17 cellular contexts compared by ENCODE assay signal in genomic region chr19:51250786-51251452, GRCh38. TPM values are rescaled to one million over a fixed set of nuclear protein-coding genes. Genes with fewer than 3 reads are reported as not detected.
DNase-seq lines count a peak whose midpoint lies in the region; ATAC-seq and TF ChIP-seq lines count a peak whose summit lies in the region.
"Had no signal": no experiment of that assay in that cellular context is flagged by ENCODE, and none has a peak within 500 bp of the region (broad histone marks: within the 10 kb centered on the region; RNA-seq: fewer than 3 reads in every experiment).

Gene SIGLECL1 (plus strand): TSS chr19:51251080. CDS start chr19:51264073, 12,993 bp downstream.

- no peaks in the 10 kb centered on the region for H3K27me3 Mint-ChIP-seq in activated CD4-positive, alpha-beta memory T cell treated with anti-CD3 and anti-CD28 coated beads, Interleukin-2, amount 10 ng/mL, durations not matched to agents 7 days and 5 days
- no peaks in the 10 kb centered on the region for H3K27me3 Mint-ChIP-seq in activated CD4-positive, alpha-beta memory T cell treated with anti-CD3 and anti-CD28 coated beads for 36 hours
- no peaks in the 10 kb centered on the region; the same call in 1 of the 2 replicates for H3K27me3 Mint-ChIP-seq in WTC11 (ENCODE audit: low read depth)

- no peak within 1 kb of the TSS for H2AFZ ChIP-seq in PC-3 (ENCODE audit: low read length)

- H3K4me1 Mint-ChIP-seq in activated CD4-positive, alpha-beta memory T cell treated with anti-CD3 and anti-CD28 coated beads, Interleukin-2, amount 10 ng/mL, durations not matched to agents 7 days and 5 days = peaks cover 87% of the 10 kb centered on the region
- peaks cover 13% of the 10 kb centered on the region for H3K4me1 Mint-ChIP-seq in activated CD4-positive, alpha-beta memory T cell treated with anti-CD3 and anti-CD28 coated beads for 36 hours (ENCODE audit: low read depth)
- 0 out of 2 replicates have a peak, but pooled peaks cover 3% of the 10 kb centered on the region for H3K4me1 Mint-ChIP-seq in WTC11

- H3K79me2 ChIP-seq in PC-3 (ENCODE audit: low read length) = no peaks in the 10 kb centered on the region

- no peak within 1 kb of the TSS for H3K4me3 ChIP-seq in PC-3 (ENCODE audit: low read length)
- H3K4me3 ChIP-seq: A549, Peyer's patch had no signal

- no peaks in the 10 kb centered on the region for H3K9me2 ChIP-seq in PC-3 (replicated peaks; ENCODE audit: low read length)

- POLR2A ChIA-PET in activated CD4-positive, alpha-beta memory T cell treated with anti-CD3 and anti-CD28 coated beads, Interleukin-2, amount 10 ng/mL, durations not matched to agents 7 days and 5 days (lab: Charles Lee) = no interaction called here
- POLR2A ChIA-PET in activated CD4-positive, alpha-beta memory T cell treated with anti-CD3 and anti-CD28 coated beads for 36 hours (lab: Charles Lee) = no interaction called here
- POLR2A ChIA-PET in WTC11 (lab: Charles Lee) (no interaction called here), PC-3 (lab: Charles Lee; ENCODE audit: unreplicated experiment) (no interaction called here)

- no peaks in the 10 kb centered on the region for H3K36me3 ChIP-seq in PC-3 (ENCODE audit: low read depth, low read length)
- H3K36me3 ChIP-seq: Peyer's patch had no signal

- TF ChIP-seq CTCF in WTC11 (IDR thresholded peaks at IDR 0.05) = no peak
- no peak for TF ChIP-seq CTCF in PC-3 (conservative IDR thresholded peaks at IDR 0.05; ENCODE audit: low read depth, low read length)

- H4K20me1 ChIP-seq in PC-3 (ENCODE audit: low read length) = no peaks in the 10 kb centered on the region

- peak; percentile 60 for ATAC-seq in WTC11
- no peak for ATAC-seq in HG02938 (IDR thresholded peaks at IDR 0.05; ENCODE audit: unreplicated experiment)
- ATAC-seq in PC-3 = no peak
- no peak for ATAC-seq in HG02623 (IDR thresholded peaks at IDR 0.05; ENCODE audit: unreplicated experiment)
- ATAC-seq: A549 had no signal

- H3K27me3 ChIP-seq in PC-3 (ENCODE audit: low read length) = peaks cover 48% of the 10 kb centered on the region
- H3K27me3 ChIP-seq: Peyer's patch had no signal

- no peak within 1 kb of the TSS for H3K4me2 ChIP-seq in PC-3 (ENCODE audit: low read length)
- H3K4me2 ChIP-seq: A549 had no signal

- CTCF ChIA-PET in activated CD4-positive, alpha-beta memory T cell treated with anti-CD3 and anti-CD28 coated beads, Interleukin-2, amount 10 ng/mL, durations not matched to agents 7 days and 5 days (lab: Charles Lee) = interaction anchor here (0.9 kb wide), 1 partner anchor 9 kb away, joined by 3 read pairs; no protein-coding TSS in a partner anchor
- CTCF ChIA-PET in activated CD4-positive, alpha-beta memory T cell treated with anti-CD3 and anti-CD28 coated beads for 36 hours (lab: Charles Lee) = no interaction called here
- CTCF ChIA-PET in WTC11 (lab: Charles Lee) (no interaction called here), PC-3 (lab: Charles Lee) (no interaction called here)

- DNase-seq in activated CD4-positive, alpha-beta memory T cell treated with anti-CD3 and anti-CD28 coated beads, Interleukin-2, amount 10 ng/mL, durations not matched to agents 7 days and 5 days = no peak
- no peak for DNase-seq in activated CD4-positive, alpha-beta memory T cell treated with anti-CD3 and anti-CD28 coated beads for 36 hours
- DNase-seq in Daoy (ENCODE audit: low read depth) (peak; percentile 13), WTC11 (ENCODE audit: low spot score) (peak; percentile 18), iPS-NIHi11 (ENCODE audit: low spot score) (peak; percentile 48), PC-3 (no peak)
- DNase-seq: Caco-2, NCI-H1436, NCI-H2081, NCI-H510A treated with DMSO at 0.1 percent for 48 hours, Peyer's patch, SHP77 treated with DMSO at 0.1 percent for 48 hours had no signal

- H3K9me3 Mint-ChIP-seq in activated CD4-positive, alpha-beta memory T cell treated with anti-CD3 and anti-CD28 coated beads, Interleukin-2, amount 10 ng/mL, durations not matched to agents 7 days and 5 days = peaks cover 4% of the 10 kb centered on the region
- H3K9me3 Mint-ChIP-seq in activated CD4-positive, alpha-beta memory T cell treated with anti-CD3 and anti-CD28 coated beads for 36 hours = no peaks in the 10 kb centered on the region
- peaks cover 11% of the 10 kb centered on the region for H3K9me3 Mint-ChIP-seq in WTC11

- no peak within 1 kb of the TSS for H3K9ac ChIP-seq in PC-3 (ENCODE audit: low read length)

- no peak within 1 kb of the TSS for H3K4me3 Mint-ChIP-seq in activated CD4-positive, alpha-beta memory T cell treated with anti-CD3 and anti-CD28 coated beads, Interleukin-2, amount 10 ng/mL, durations not matched to agents 7 days and 5 days
- no peak within 1 kb of the TSS for H3K4me3 Mint-ChIP-seq in activated CD4-positive, alpha-beta memory T cell treated with anti-CD3 and anti-CD28 coated beads for 36 hours
- no peak within 1 kb of the TSS for H3K4me3 Mint-ChIP-seq in WTC11
- H3K4me3 Mint-ChIP-seq: CD14-positive monocyte had no signal

- no peaks in the 10 kb centered on the region for H3K9me3 ChIP-seq in PC-3 (ENCODE audit: low read length)
- H3K9me3 ChIP-seq: Peyer's patch had no signal

- H3K27ac Mint-ChIP-seq in activated CD4-positive, alpha-beta memory T cell treated with anti-CD3 and anti-CD28 coated beads, Interleukin-2, amount 10 ng/mL, durations not matched to agents 7 days and 5 days = peak within 1 kb of the TSS; percentile 70
- no peak within 1 kb of the TSS for H3K27ac Mint-ChIP-seq in activated CD4-positive, alpha-beta memory T cell treated with anti-CD3 and anti-CD28 coated beads for 36 hours
- no peak within 1 kb of the TSS; the same call in 1 of the 2 replicates for H3K27ac Mint-ChIP-seq in WTC11

- H3K27ac ChIP-seq in PC-3 (ENCODE audit: low read length) = no peak within 1 kb of the TSS
- H3K27ac ChIP-seq: A549, Peyer's patch had no signal

- BruUV-seq in PC-3 (replicated peaks; lab: Mats Ljungman, UMichigan) = no TSS peak

- peaks cover 22% of the 10 kb centered on the region for H3K36me3 Mint-ChIP-seq in activated CD4-positive, alpha-beta memory T cell treated with anti-CD3 and anti-CD28 coated beads, Interleukin-2, amount 10 ng/mL, durations not matched to agents 7 days and 5 days (ENCODE audit: low read depth)
- no peaks in the 10 kb centered on the region for H3K36me3 Mint-ChIP-seq in activated CD4-positive, alpha-beta memory T cell treated with anti-CD3 and anti-CD28 coated beads for 36 hours
- 0 out of 2 replicates have a peak, but pooled peaks cover 3% of the 10 kb centered on the region for H3K36me3 Mint-ChIP-seq in WTC11

- no peaks in the 10 kb centered on the region for H3K4me1 ChIP-seq in PC-3 (ENCODE audit: insufficient read depth, low read length)
- H3K4me1 ChIP-seq: A549, Caco-2, Peyer's patch had no signal

- intact Hi-C loops in activated CD4-positive, alpha-beta memory T cell treated with anti-CD3 and anti-CD28 coated beads for 36 hours (cut with micrococcal nuclease) = no loop called here
- intact Hi-C loops in PC-3 (cut with micrococcal nuclease) = no loop called here

- H3F3A ChIP-seq in PC-3 (ENCODE audit: low read length, unreplicated experiment) = no peaks in the 10 kb centered on the region

TF ChIP-seq in WTC11, 78 proteins besides CTCF, POLR2A, EP300 and RAD21:
- TF ChIP-seq NFYB (CRISPR knock-in tag; conservative IDR thresholded peaks at IDR 0.05; ENCODE audit: low read depth) (peak; percentile 62), CREM (CRISPR knock-in tag; IDR thresholded peaks at IDR 0.05) (no peak), GRHL2 (CRISPR knock-in tag; IDR thresholded peaks at IDR 0.05; ENCODE audit: insufficient replicate concordance, severe bottlenecking) (no peak)
TF ChIP-seq in WTC11: peak in this region for 1.

RNA-seq across cellular contexts. Expression of gene SIGLECL1, which starts in this region (rescaled TPM):
- under 1 TPM in 1 of 2 experiments, not detected in 1; 0.18 TPM for total RNA-seq in activated CD4-positive, alpha-beta memory T cell treated with anti-CD3 and anti-CD28 coated beads, Interleukin-2, amount 10 ng/mL, durations not matched to agents 7 days and 5 days
- total RNA-seq in activated CD4-positive, alpha-beta memory T cell treated with anti-CD3 and anti-CD28 coated beads for 36 hours = not detected
- 0.06 TPM in 1 of 2 replicates, not detected in the other for total RNA-seq in Daoy (2014; rRNA removed; shearing (Covaris generic))
- total RNA-seq in WTC11 (2021) (not detected in 3 replicates), PC-3 (2014; rRNA removed) (not detected in 2 replicates)
- total RNA-seq: Caco-2, LHCN-M2, Peyer's patch had no signal

Comparison
In these comparisons a context has a peak if more than half of its experiments do, and no peak if none do; other contexts are left out.
1. Peak in DNase-seq in Daoy; RNA of the gene not detected or under 1 TPM.
2. Peak in DNase-seq and ATAC-seq in WTC11; RNA of the gene not detected or under 1 TPM.